ENCODE assay signal across 11 cellular contexts in genomic region chr9:90802534-90802933, GRCh38. TPM values are rescaled to one million over a fixed set of nuclear protein-coding genes. Genes with fewer than 3 reads are reported as not detected.
DNase-seq lines count a peak whose midpoint lies in the region; ATAC-seq and TF ChIP-seq lines count a peak whose summit lies in the region.
"Had no signal": no experiment of that assay in that cellular context is flagged by ENCODE, and none has a peak within 500 bp of the region (broad histone marks: within the 10 kb centered on the region; RNA-seq: fewer than 3 reads in every experiment).

No MANE protein-coding gene starts in this region.

- H3K4me3 Mint-ChIP-seq in activated naive CD8-positive, alpha-beta T cell = peak overlapping the region; percentile 69
- H3K4me3 Mint-ChIP-seq in activated naive CD8-positive, alpha-beta T cell treated with anti-CD3 and anti-CD28 coated beads for 36 hours = no peak overlapping the region
- H3K4me3 Mint-ChIP-seq in activated B cell treated with CpG ODN at 0.5 μM for 24 hours (peak overlapping the region; percentile 94), type B pancreatic cell (peak overlapping the region; percentile 89)

- H3K9me3 Mint-ChIP-seq in activated naive CD8-positive, alpha-beta T cell (ENCODE audit: low read depth) = no peaks in the 10 kb centered on the region
- no peaks in the 10 kb centered on the region for H3K9me3 Mint-ChIP-seq in activated naive CD8-positive, alpha-beta T cell treated with anti-CD3 and anti-CD28 coated beads for 36 hours
- no peaks in the 10 kb centered on the region for H3K9me3 Mint-ChIP-seq in activated B cell treated with CpG ODN at 0.5 μM for 24 hours
- H3K9me3 Mint-ChIP-seq in type B pancreatic cell = no peaks in the 10 kb centered on the region

- no peak overlapping the region for H3K27ac Mint-ChIP-seq in activated naive CD8-positive, alpha-beta T cell
- no peak overlapping the region for H3K27ac Mint-ChIP-seq in activated naive CD8-positive, alpha-beta T cell treated with anti-CD3 and anti-CD28 coated beads for 36 hours
- H3K27ac Mint-ChIP-seq in activated B cell treated with CpG ODN at 0.5 μM for 24 hours = peak overlapping the region; percentile 94
- H3K27ac Mint-ChIP-seq in type B pancreatic cell = peak overlapping the region; percentile 79

- peak overlapping the region; percentile 41 to 71 for H3K4me3 ChIP-seq in left lung

- CTCF ChIA-PET in activated B cell treated with CpG ODN at 0.5 μM for 24 hours (lab: Charles Lee) = interaction anchor here (1.6 to 2.0 kb wide), 2 partner anchors 9 to 45 kb away, joined by 3 to 7 read pairs; no protein-coding TSS in a partner anchor

- ATAC-seq in activated B cell treated with CpG ODN at 0.5 μM for 24 hours (ENCODE audit: low read depth) = no peak
- ATAC-seq in left lung = no peak
- no peak for ATAC-seq in HG03159 (IDR thresholded peaks at IDR 0.05; ENCODE audit: unreplicated experiment)

- intact Hi-C loops in activated B cell treated with CpG ODN at 0.5 μM for 24 hours (cut with micrococcal nuclease) = loop anchor here (10.0 kb wide), 2 partner anchors 1398 to 1488 kb away; partner anchors contain the start of genes CKS2 and SECISBP2
- intact Hi-C loops in left lung (cut with DNase I) = no loop called here

- H3K36me3 ChIP-seq in left lung = peaks cover 0 to 8% of the 10 kb centered on the region in 2 donors
- H3K36me3 ChIP-seq: ascending aorta had no signal

- H3K27ac ChIP-seq in left lung = peak overlapping the region; percentile 78 to 97

- peaks cover 43% of the 10 kb centered on the region for H3K27me3 Mint-ChIP-seq in activated naive CD8-positive, alpha-beta T cell
- peaks cover 79% of the 10 kb centered on the region for H3K27me3 Mint-ChIP-seq in activated naive CD8-positive, alpha-beta T cell treated with anti-CD3 and anti-CD28 coated beads for 36 hours
- H3K27me3 Mint-ChIP-seq in activated B cell treated with CpG ODN at 0.5 μM for 24 hours (no peaks in the 10 kb centered on the region), type B pancreatic cell (peaks cover 64% of the 10 kb centered on the region)

- H3K4me1 Mint-ChIP-seq in activated naive CD8-positive, alpha-beta T cell (ENCODE audit: low read depth) = peaks cover 4% of the 10 kb centered on the region
- H3K4me1 Mint-ChIP-seq in activated naive CD8-positive, alpha-beta T cell treated with anti-CD3 and anti-CD28 coated beads for 36 hours = no peaks in the 10 kb centered on the region
- H3K4me1 Mint-ChIP-seq in activated B cell treated with CpG ODN at 0.5 μM for 24 hours = peaks cover 79% of the 10 kb centered on the region
- peaks cover 18% of the 10 kb centered on the region for H3K4me1 Mint-ChIP-seq in type B pancreatic cell (ENCODE audit: unreplicated experiment)

- POLR2A ChIA-PET in activated B cell treated with CpG ODN at 0.5 μM for 24 hours (lab: Charles Lee) = interaction anchor here (0.8 to 3.4 kb wide), 11 partner anchors 8 to 55 kb away, joined by 3 to 102 read pairs (median 14); no protein-coding TSS in a partner anchor

- peaks cover 22 to 33% of the 10 kb centered on the region in 2 donors for H3K27me3 ChIP-seq in left lung
- H3K27me3 ChIP-seq: ascending aorta had no signal

- no peak for DNase-seq in activated naive CD8-positive, alpha-beta T cell treated with anti-CD3 and anti-CD28 coated beads for 36 hours
- DNase-seq in activated B cell treated with CpG ODN at 0.5 μM for 24 hours (no peak), left lung (no peak), type B pancreatic cell (ENCODE audit: extremely low spot score, unreplicated experiment) (no peak), epidermal melanocyte (ENCODE audit: insufficient read length, low spot score) (no peak)
- DNase-seq in activated CD4-positive, alpha-beta T cell treated with anti-CD3 and anti-CD28 coated beads for 48 hours = no peak
- DNase-seq: NCI-H2081 treated with DMSO at 0.1 percent for 48 hours, T-helper 9 cell had no signal

- H3K36me3 Mint-ChIP-seq in activated naive CD8-positive, alpha-beta T cell = no peaks in the 10 kb centered on the region
- H3K36me3 Mint-ChIP-seq in activated naive CD8-positive, alpha-beta T cell treated with anti-CD3 and anti-CD28 coated beads for 36 hours = no peaks in the 10 kb centered on the region
- peaks cover 31% of the 10 kb centered on the region for H3K36me3 Mint-ChIP-seq in activated B cell treated with CpG ODN at 0.5 μM for 24 hours (ENCODE audit: low read depth)
- no peaks in the 10 kb centered on the region for H3K36me3 Mint-ChIP-seq in type B pancreatic cell

- TF ChIP-seq CTCF in activated B cell treated with CpG ODN at 0.5 μM for 24 hours (IDR thresholded peaks at IDR 0.05) (no peak), left lung (IDR thresholded peaks at IDR 0.05) (no peak), type B pancreatic cell (conservative IDR thresholded peaks at IDR 0.05) (no peak)

- H3K9me3 ChIP-seq in left lung = no peaks in the 10 kb centered on the region
- H3K9me3 ChIP-seq: ascending aorta had no signal

- peaks cover 0 to 65% of the 10 kb centered on the region in 2 donors for H3K4me1 ChIP-seq in left lung

RNA-seq across cellular contexts. Expression of gene SYK, which starts 0.9 kb away (rescaled TPM):
- under 1 TPM; 0.37 to 0.48 TPM for total RNA-seq in activated naive CD8-positive, alpha-beta T cell treated with anti-CD3 and anti-CD28 coated beads for 36 hours
- 222 and 237 TPM in 2 replicates for total RNA-seq in activated B cell treated with CpG ODN at 0.5 μM for 24 hours
- 10 to 100 TPM; 49.7 to 91.8 TPM for total RNA-seq in left lung
- total RNA-seq in type B pancreatic cell (ENCODE audit: low replicate concordance) = 13.0 and 22.6 TPM in 2 replicates

Comparison
In these comparisons a context has a peak if more than half of its experiments do, and no peak if none do; other contexts are left out.
1. H3K27ac Mint-ChIP-seq: peak in activated B cell treated with CpG ODN at 0.5 μM for 24 hours (single experiment) and type B pancreatic cell (single experiment); none in activated naive CD8-positive, alpha-beta T cell (single experiment) and activated naive CD8-positive, alpha-beta T cell treated with anti-CD3 and anti-CD28 coated beads for 36 hours (single experiment).